16 cellular contexts compared by ENCODE assay signal in genomic region chr21:28704746-28705145, GRCh38.
DNase-seq lines count a peak whose midpoint lies in the region; ATAC-seq and TF ChIP-seq lines count a peak whose summit lies in the region.
"Had no signal": no experiment of that assay in that cellular context is flagged by ENCODE, and none has a peak within 500 bp of the region (broad histone marks: within the 10 kb centered on the region; RNA-seq: fewer than 3 reads in every experiment).

No MANE protein-coding gene starts in this region.

- dilution Hi-C loops in mammary epithelial cell (cut with HindIII; ENCODE audit: low sequenced_read_pairs) = loop anchor here (5.0 kb wide), 1 partner anchor 72 kb away; no protein-coding TSS in a partner anchor

- in situ Hi-C loops in mammary epithelial cell (cut with MboI; ENCODE audit: low sequenced_read_pairs in 2 of 2) = no loop called here

- no peak overlapping the region for H3K4me3 ChIP-seq in mammary epithelial cell (replicated peaks in 1 of 3; ENCODE audit: insufficient read depth in 1 of 3, low read depth in 2 of 3, low read length in 3 of 3)
- H3K4me3 ChIP-seq in left ventricle myocardium inferior = no peak overlapping the region
- no peak overlapping the region for H3K4me3 ChIP-seq in thyroid gland (replicated peaks in 1 of 3)
- no peak overlapping the region for H3K4me3 ChIP-seq in effector memory CD4-positive, alpha-beta T cell (ENCODE audit: insufficient read depth, low read depth, low read length, poor library complexity, severe bottlenecking)
- H3K4me3 ChIP-seq: GM12878 had no signal

- no peak for TF ChIP-seq CTCF in mammary epithelial cell (conservative IDR thresholded peaks at IDR 0.05 in 1 of 2, IDR thresholded peaks at IDR 0.05 in 1 of 2; ENCODE audit: extremely low read depth in 1 of 2, insufficient read depth in 1 of 2, low read depth in 1 of 2, low read length in 2 of 2)
- no peak for TF ChIP-seq CTCF in left ventricle myocardium inferior (IDR thresholded peaks at IDR 0.05; ENCODE audit: borderline replicate concordance)
- TF ChIP-seq CTCF in thyroid gland (IDR thresholded peaks at IDR 0.05) = no peak

- no peak for ATAC-seq in GM21381 (IDR thresholded peaks at IDR 0.05; ENCODE audit: unreplicated experiment)
- ATAC-seq: GM12878 had no signal

- H3K27me3 ChIP-seq in mammary epithelial cell (ENCODE audit: insufficient read depth, low read length) (no peaks in the 10 kb centered on the region), left ventricle myocardium inferior (ENCODE audit: low read depth) (no peaks in the 10 kb centered on the region), thyroid gland (no peaks in the 10 kb centered on the region)
- no peaks in the 10 kb centered on the region for H3K27me3 ChIP-seq in effector memory CD4-positive, alpha-beta T cell (replicated peaks; ENCODE audit: control insufficient read depth, insufficient read depth, low read length, poor library complexity, severe bottlenecking)

- H3K79me2 ChIP-seq in mammary epithelial cell (ENCODE audit: insufficient read depth, low read length) = no peaks in the 10 kb centered on the region

- H3K9me3 ChIP-seq in mammary epithelial cell (replicated peaks; ENCODE audit: insufficient read depth, low read length) (peaks cover 7% of the 10 kb centered on the region), left ventricle myocardium inferior (replicated peaks) (peaks cover 19% of the 10 kb centered on the region), thyroid gland (no peaks in the 10 kb centered on the region)
- no peaks in the 10 kb centered on the region for H3K9me3 ChIP-seq in effector memory CD4-positive, alpha-beta T cell (ENCODE audit: control insufficient read depth, low read length)

- H4K20me1 ChIP-seq in mammary epithelial cell (ENCODE audit: insufficient read depth, low read length) = no peaks in the 10 kb centered on the region

- no peak for TF ChIP-seq POLR2A in thyroid gland (IDR thresholded peaks at IDR 0.05)

- H3K27ac ChIP-seq in mammary epithelial cell (ENCODE audit: insufficient read depth, low read depth, low read length) = no peak overlapping the region
- H3K27ac ChIP-seq in left ventricle myocardium inferior (replicated peaks) = peak overlapping the region; percentile 55
- no peak overlapping the region for H3K27ac ChIP-seq in thyroid gland
- H3K27ac ChIP-seq in effector memory CD4-positive, alpha-beta T cell (ENCODE audit: insufficient read depth, low read length, poor library complexity, severe bottlenecking) = no peak overlapping the region
- H3K27ac ChIP-seq: 22Rv1 had no signal

- CTCF ChIA-PET in mammary epithelial cell (lab: Charles Lee; ENCODE audit: low non-redundant PET) = no interaction called here

- H3K36me3 ChIP-seq in mammary epithelial cell (ENCODE audit: insufficient read depth, low read length) (no peaks in the 10 kb centered on the region), left ventricle myocardium inferior (no peaks in the 10 kb centered on the region), thyroid gland (no peaks in the 10 kb centered on the region)
- no peaks in the 10 kb centered on the region for H3K36me3 ChIP-seq in effector memory CD4-positive, alpha-beta T cell (ENCODE audit: control insufficient read depth, insufficient read depth, low read length)

- BruUV-seq in mammary epithelial cell (replicated peaks; lab: Mats Ljungman, UMichigan) = no TSS peak

- H3K4me1 ChIP-seq in mammary epithelial cell (ENCODE audit: insufficient read depth, low read length) (no peaks in the 10 kb centered on the region), left ventricle myocardium inferior (peaks cover 22% of the 10 kb centered on the region), thyroid gland (peaks cover 0 to 10% of the 10 kb centered on the region in 2 donors)
- no peaks in the 10 kb centered on the region for H3K4me1 ChIP-seq in effector memory CD4-positive, alpha-beta T cell (ENCODE audit: control insufficient read depth, insufficient read depth, low read length, poor library complexity, severe bottlenecking)

- H3K4me2 ChIP-seq in mammary epithelial cell (ENCODE audit: insufficient read depth, low read depth, low read length) = no peak overlapping the region

- 22% methylated on average over 5 of the region's 5 CpGs for WGBS in mammary epithelial cell (ENCODE audit: low coverage, missing lambda C conversion rate)
- 10 to 17% methylated on average over 5 of the region's 5 CpGs for WGBS in thyroid gland, 2 donors

- intact Hi-C loops in mammary epithelial cell (cut with micrococcal nuclease) = no loop called here
- intact Hi-C loops in left ventricle myocardium inferior (cut with micrococcal nuclease) = no loop called here
- intact Hi-C loops in thyroid gland (cut with DNase I) = no loop called here

- DNase-seq in NCI-H1092 treated with DMSO at 0.1 percent for 48 hours (lab: John Stamatoyannopoulos, UW) (peak; percentile 25), NCI-H1092 (lab: John Stamatoyannopoulos, UW) (no peak), mammary epithelial cell (no peak), left ventricle myocardium inferior (peak; percentile 50), thyroid gland (peak; percentile 75 to 78), NCI-H1436 treated with DMSO at 0.1 percent for 48 hours (lab: John Stamatoyannopoulos, UW) (no peak)
- no peak for DNase-seq in effector memory CD4-positive, alpha-beta T cell
- DNase-seq: activated CD4-positive, alpha-beta T cell treated with anti-CD3 and anti-CD28 coated beads for 1 hour; activated CD8-positive, alpha-beta memory T cell treated with anti-CD3 and anti-CD28 coated beads, Interleukin-2, amount 50 U/mL, for 48 hours; activated naive CD4-positive, alpha-beta T cell treated with anti-CD3 and anti-CD28 coated beads for 36 hours; CD4-positive, alpha-beta T cell; NCI-H146; SHP77 had no signal

- peak overlapping the region; percentile 68 for H2AFZ ChIP-seq in mammary epithelial cell (ENCODE audit: low read depth, low read length)

- no peak overlapping the region for H3K9ac ChIP-seq in mammary epithelial cell (ENCODE audit: insufficient read depth, low read length)

Comparison
In these comparisons a context has a peak if more than half of its experiments do, and no peak if none do; other contexts are left out.
1. DNase-seq: peak in NCI-H1092 treated with DMSO at 0.1 percent for 48 hours (single experiment), left ventricle myocardium inferior (single experiment) and thyroid gland (2 of 2); none in NCI-H1092 (single experiment), mammary epithelial cell (single experiment), effector memory CD4-positive, alpha-beta T cell (0 of 3) and NCI-H1436 treated with DMSO at 0.1 percent for 48 hours (single experiment).